24 cellular contexts compared by ENCODE assay signal in the genomic region with DNA sequence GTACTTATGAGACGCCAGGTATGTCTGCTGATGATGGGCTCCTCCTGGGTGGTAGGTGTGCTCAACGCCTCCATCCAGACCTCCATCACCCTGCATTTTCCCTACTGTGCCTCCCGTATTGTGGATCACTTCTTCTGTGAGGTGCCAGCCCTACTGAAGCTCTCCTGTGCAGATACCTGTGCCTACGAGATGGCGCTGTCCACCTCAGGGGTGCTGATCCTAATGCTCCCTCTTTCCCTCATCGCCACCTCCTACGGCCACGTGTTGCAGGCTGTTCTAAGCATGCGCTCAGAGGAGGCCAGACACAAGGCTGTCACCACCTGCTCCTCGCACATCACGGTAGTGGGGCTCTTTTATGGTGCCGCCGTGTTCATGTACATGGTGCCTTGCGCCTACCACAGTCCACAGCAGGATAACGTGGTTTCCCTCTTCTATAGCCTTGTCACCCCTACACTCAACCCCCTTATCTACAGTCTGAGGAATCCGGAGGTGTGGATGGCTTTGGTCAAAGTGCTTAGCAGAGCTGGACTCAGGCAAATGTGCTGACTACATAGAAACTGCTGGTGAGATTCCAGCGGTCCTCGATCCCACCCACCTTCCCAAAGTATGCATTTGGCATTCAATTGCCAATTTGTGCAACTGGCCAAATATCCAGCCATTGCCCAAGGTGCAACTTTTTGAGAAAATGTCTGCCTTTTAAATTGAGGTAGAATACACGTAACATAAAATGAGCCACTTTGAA. TPM values are rescaled to one million over a fixed set of nuclear protein-coding genes. Genes with fewer than 3 reads are reported as not detected.
DNase-seq lines count a peak whose midpoint lies in the region; ATAC-seq and TF ChIP-seq lines count a peak whose summit lies in the region.
"Had no signal": no experiment of that assay in that cellular context is flagged by ENCODE, and none has a peak within 500 bp of the region (broad histone marks: within the 10 kb centered on the region; RNA-seq: fewer than 3 reads in every experiment).

No MANE protein-coding gene starts in this region.

- no peaks in the 10 kb centered on the region for H4K20me1 ChIP-seq in GM23338 (replicated peaks; ENCODE audit: insufficient read depth)

- H3K27me3 ChIP-seq in A673 (replicated peaks; ENCODE audit: insufficient read depth, low read depth, low read length, poor library complexity) (no peaks in the 10 kb centered on the region), GM23338 (ENCODE audit: insufficient read depth) (no peaks in the 10 kb centered on the region), endodermal cell (ENCODE audit: control insufficient read depth, insufficient read depth, low read length, poor library complexity, severe bottlenecking) (no peaks in the 10 kb centered on the region)
- H3K27me3 ChIP-seq: sigmoid colon, transverse colon had no signal

- H3K79me2 ChIP-seq in GM23338 (replicated peaks; ENCODE audit: insufficient read depth): no peaks in the 10 kb centered on the region

- H3K4me3 Mint-ChIP-seq in GM23338 (no peak overlapping the region), endodermal cell (no peak overlapping the region)
- H3K4me3 Mint-ChIP-seq: activated T-cell treated with anti-CD3 and anti-CD28 coated beads, Interleukin-2, amount 50 U/mL, for 4 hours; brain; stimulated activated naive CD8-positive, alpha-beta T cell treated with anti-CD3 and anti-CD28 coated beads, Interleukin-15, Interleukin-2, amounts not matched to agents 100 ng/mL and 50 ng/mL, for 24 hours had no signal

- H3K9me3 Mint-ChIP-seq in GM23338 (peaks cover 89% of the 10 kb centered on the region), endodermal cell (peaks cover 87% of the 10 kb centered on the region)
- H3K9me3 Mint-ChIP-seq: activated T-cell treated with anti-CD3 and anti-CD28 coated beads, Interleukin-2, amount 50 U/mL, for 4 hours; stimulated activated naive CD8-positive, alpha-beta T cell treated with anti-CD3 and anti-CD28 coated beads, Interleukin-15, Interleukin-2, amounts not matched to agents 100 ng/mL and 50 ng/mL, for 24 hours had no signal

- H3K9me2 ChIP-seq in GM23338 (ENCODE audit: insufficient read depth): no peaks in the 10 kb centered on the region

- intact Hi-C loops in A673 (cut with micrococcal nuclease; ENCODE audit: unreplicated experiment): no loop called here

- H3K36me3 Mint-ChIP-seq in GM23338 (ENCODE audit: low read depth) (peaks cover 34% of the 10 kb centered on the region), endodermal cell (ENCODE audit: low read depth) (no peaks in the 10 kb centered on the region)
- H3K36me3 Mint-ChIP-seq: brain had no signal

- BruUV-seq in A673 (replicated peaks; lab: Mats Ljungman, UMichigan): no TSS peak

- H3K9ac ChIP-seq in endodermal cell (ENCODE audit: extremely low read depth, low read length, poor library complexity, severe bottlenecking): no peak overlapping the region
- H3K9ac ChIP-seq: GM23248 had no signal

- H3K27ac Mint-ChIP-seq in GM23338: no peak overlapping the region
- H3K27ac Mint-ChIP-seq in endodermal cell: no peak overlapping the region
- H3K27ac Mint-ChIP-seq: brain; stimulated activated naive CD8-positive, alpha-beta T cell treated with anti-CD3 and anti-CD28 coated beads, Interleukin-15, Interleukin-2, amounts not matched to agents 100 ng/mL and 50 ng/mL, for 24 hours had no signal

- no peak overlapping the region for H3K4me2 ChIP-seq in GM23338

- CTCF ChIA-PET in A673 (lab: Charles Lee) (no interaction called here), GM10248 (lab: Yijun Ruan, JAX) (no interaction called here)

- H3K9me3 ChIP-seq in A673 (ENCODE audit: low read depth, low read length, poor library complexity, severe bottlenecking) (no peaks in the 10 kb centered on the region), endodermal cell (ENCODE audit: control insufficient read depth, low read length) (peaks cover 27% of the 10 kb centered on the region)
- H3K9me3 ChIP-seq: sigmoid colon, transverse colon had no signal

- no peaks in the 10 kb centered on the region; the same call in 2 of the 3 replicates for H3K4me1 Mint-ChIP-seq in GM23338
- no peaks in the 10 kb centered on the region for H3K4me1 Mint-ChIP-seq in endodermal cell
- H3K4me1 Mint-ChIP-seq: brain had no signal

- no peak for TF ChIP-seq CTCF in A673 (conservative IDR thresholded peaks at IDR 0.05; ENCODE audit: low read depth, low read length)
- TF ChIP-seq CTCF in GM23338 (conservative IDR thresholded peaks at IDR 0.05; ENCODE audit: low read depth in 2 of 2): no peak
- no peak for TF ChIP-seq CTCF in endodermal cell (conservative IDR thresholded peaks at IDR 0.05)
- TF ChIP-seq CTCF in GM10248 (IDR thresholded peaks at IDR 0.05; ENCODE audit: control extremely low read depth, extremely low read depth, low read depth, missing control alignments): no peak

- DNase-seq in A673 (ENCODE audit: low spot score) (peak; percentile 6), GM23338 (ENCODE audit: low spot score) (peak; percentile 4), RPMI8226 (peak; percentile 52), endodermal cell (peak; percentile 54), retina (no peak), GM10248 (ENCODE audit: extremely low spot score) (no peak)
- DNase-seq in activated effector memory CD4-positive, alpha-beta T cell treated with anti-CD3 and anti-CD28 coated beads, Interleukin-2, amount 50 U/mL, for 16 hours: no peak
- DNase-seq: activated T-cell treated with anti-CD3 and anti-CD28 coated beads, Interleukin-2, amount 50 U/mL, for 4 hours; GM23248; NCI-H1694; sigmoid colon; transverse colon had no signal

- H3K4me3 ChIP-seq in A673 (ENCODE audit: low read depth, low read length, poor library complexity, severe bottlenecking): no peak overlapping the region
- no peak overlapping the region for H3K4me3 ChIP-seq in GM23338
- no peak overlapping the region for H3K4me3 ChIP-seq in endodermal cell (ENCODE audit: low read length)
- H3K4me3 ChIP-seq: GM23248, lung, sigmoid colon, SK-N-MC, transverse colon had no signal

- H3K27ac ChIP-seq in A673 (ENCODE audit: low read depth, low read length, poor library complexity, severe bottlenecking): no peak overlapping the region
- no peak overlapping the region for H3K27ac ChIP-seq in GM23338 (ENCODE audit: low read depth)
- no peak overlapping the region for H3K27ac ChIP-seq in endodermal cell (ENCODE audit: low read depth, low read length)
- H3K27ac ChIP-seq: GM23248, sigmoid colon, SK-N-MC, transverse colon had no signal

- WGBS in endodermal cell (ENCODE audit: insufficient coverage in 1 of 2, insufficient read length in 1 of 2), 2 experiments: 73 to 80% methylated on average over 18 to 19 of the region's 19 CpGs

- H3K36me3 ChIP-seq in A673 (ENCODE audit: insufficient read depth, low read length, poor library complexity, severe bottlenecking) (no peaks in the 10 kb centered on the region), GM23338 (ENCODE audit: insufficient read depth) (no peaks in the 10 kb centered on the region), endodermal cell (ENCODE audit: control insufficient read depth, insufficient read depth, low read length) (no peaks in the 10 kb centered on the region)
- H3K36me3 ChIP-seq: sigmoid colon, transverse colon had no signal

- ATAC-seq in GM23338 (no peak), HG02623 (IDR thresholded peaks at IDR 0.05; ENCODE audit: unreplicated experiment) (no peak)
- ATAC-seq: activated T-cell treated with anti-CD3 and anti-CD28 coated beads, Interleukin-2, amount 50 U/mL, for 4 hours; Panc1 had no signal

- H3F3A ChIP-seq in GM23338 (replicated peaks; ENCODE audit: low read depth): no peaks in the 10 kb centered on the region

- no peak overlapping the region for H2AFZ ChIP-seq in GM23338
- H2AFZ ChIP-seq: GM23248 had no signal

- H3K27me3 Mint-ChIP-seq in GM23338 (ENCODE audit: insufficient read depth, low read depth, poor library complexity) (peaks cover 13% of the 10 kb centered on the region), endodermal cell (ENCODE audit: insufficient read depth) (no peaks in the 10 kb centered on the region)
- H3K27me3 Mint-ChIP-seq: stimulated activated naive CD8-positive, alpha-beta T cell treated with anti-CD3 and anti-CD28 coated beads, Interleukin-15, Interleukin-2, amounts not matched to agents 100 ng/mL and 50 ng/mL, for 24 hours had no signal

- POLR2A ChIA-PET in A673 (lab: Charles Lee; ENCODE audit: low non-redundant PET): no interaction called here
- POLR2A ChIA-PET in GM10248 (lab: Yijun Ruan, JAX): no interaction called here

- H3K4me1 ChIP-seq in A673 (ENCODE audit: insufficient read depth, low read length, poor library complexity, severe bottlenecking) (no peaks in the 10 kb centered on the region), GM23338 (ENCODE audit: insufficient read depth) (no peaks in the 10 kb centered on the region), endodermal cell (ENCODE audit: control insufficient read depth, insufficient read depth, low read length) (no peaks in the 10 kb centered on the region)
- H3K4me1 ChIP-seq: sigmoid colon, transverse colon had no signal

RNA-seq across cellular contexts. Expression of gene OR2Z1, which starts 10.2 kb away (rescaled TPM):
- not detected in 2 replicates for total RNA-seq in A673 (2021)
- not detected in 2 replicates for total RNA-seq in GM23338 (2014; rRNA removed; shearing (Covaris generic))
- not detected in 2 replicates for polyA plus RNA-seq in GM23338 (2016; fragmentation: Nextera tagmentation; extraction: Ambion mirVana)
- total RNA-seq in endodermal cell: not detected
- not detected for polyA plus RNA-seq in endodermal cell (2013, experiment 1 of 2)
- polyA plus RNA-seq in endodermal cell (2013, experiment 2 of 2): not detected
- total RNA-seq: activated T-cell treated with anti-CD3 and anti-CD28 coated beads, Interleukin-2, amount 50 U/mL, for 4 hours; Daoy; fibroblast of lung; GM23248; HT1080; lung; MCF 10A; myocyte; osteoblast; sigmoid colon; transverse colon had no signal
- polyA plus RNA-seq: fibroblast of lung, GM23248, lung, sigmoid colon had no signal

RNA-seq across cellular contexts. Expression of gene ACTL9, which starts 33.0 kb away (rescaled TPM):
- total RNA-seq in A673 (2021): not detected in 2 replicates
- total RNA-seq in GM23338 (2014; rRNA removed; shearing (Covaris generic)): not detected in 2 replicates
- polyA plus RNA-seq in GM23338 (2016; fragmentation: Nextera tagmentation; extraction: Ambion mirVana): not detected in 2 replicates
- total RNA-seq in endodermal cell: not detected
- polyA plus RNA-seq in endodermal cell (2013, experiment 1 of 2): not detected
- not detected for polyA plus RNA-seq in endodermal cell (2013, experiment 2 of 2)
- total RNA-seq: activated T-cell treated with anti-CD3 and anti-CD28 coated beads, Interleukin-2, amount 50 U/mL, for 4 hours; Daoy; fibroblast of lung; GM23248; HT1080; lung; MCF 10A; myocyte; osteoblast; sigmoid colon; transverse colon had no signal
- polyA plus RNA-seq: fibroblast of lung, GM23248, lung, sigmoid colon had no signal

Comparison
In these comparisons a context has a peak if more than half of its experiments do, and no peak if none do; other contexts are left out.
1. DNase-seq: peak in A673 (single experiment), GM23338 (single experiment), RPMI8226 (single experiment) and endodermal cell (single experiment); none in activated effector memory CD4-positive, alpha-beta T cell treated with anti-CD3 and anti-CD28 coated beads, Interleukin-2, amount 50 U/mL, for 16 hours (single experiment), retina (single experiment) and GM10248 (single experiment).